Comparison of ENCODE assay signal across 1 cellular context in the genomic region with DNA sequence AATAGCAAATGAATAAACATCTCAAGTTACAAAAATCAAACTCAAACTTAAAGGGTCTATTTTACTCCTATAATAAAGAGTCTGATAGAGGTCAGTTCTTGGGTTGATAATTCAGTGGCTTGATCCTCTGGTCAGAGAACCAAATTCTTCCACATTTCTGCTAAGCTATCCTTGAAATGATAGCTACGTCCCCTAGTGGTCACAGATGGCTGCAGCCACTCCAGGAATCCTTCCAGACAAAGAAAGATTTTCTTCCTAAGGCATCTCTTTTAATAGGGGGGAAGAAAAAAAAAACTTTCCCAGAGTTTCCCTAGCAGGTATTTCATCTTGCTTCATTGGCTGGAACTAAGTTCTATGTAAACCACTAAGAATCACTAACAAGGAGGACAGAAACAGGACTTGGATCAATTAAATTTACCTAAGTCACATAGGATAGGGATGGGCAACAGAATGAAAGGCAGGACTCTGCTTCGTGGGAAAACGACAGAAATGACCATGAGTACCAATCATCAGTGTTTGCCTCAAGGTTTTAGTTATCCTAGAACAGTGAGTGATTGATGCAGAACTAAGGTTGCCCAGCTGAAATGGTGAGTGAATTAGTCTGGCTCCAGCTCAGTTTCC.
TF ChIP-seq lines count a peak whose summit lies in the region.

No MANE protein-coding gene starts in this region.

TF ChIP-seq in K562, 482 proteins besides CTCF, POLR2A, EP300 and RAD21 (continued from another document):
- TF ChIP-seq, protein P1, sequence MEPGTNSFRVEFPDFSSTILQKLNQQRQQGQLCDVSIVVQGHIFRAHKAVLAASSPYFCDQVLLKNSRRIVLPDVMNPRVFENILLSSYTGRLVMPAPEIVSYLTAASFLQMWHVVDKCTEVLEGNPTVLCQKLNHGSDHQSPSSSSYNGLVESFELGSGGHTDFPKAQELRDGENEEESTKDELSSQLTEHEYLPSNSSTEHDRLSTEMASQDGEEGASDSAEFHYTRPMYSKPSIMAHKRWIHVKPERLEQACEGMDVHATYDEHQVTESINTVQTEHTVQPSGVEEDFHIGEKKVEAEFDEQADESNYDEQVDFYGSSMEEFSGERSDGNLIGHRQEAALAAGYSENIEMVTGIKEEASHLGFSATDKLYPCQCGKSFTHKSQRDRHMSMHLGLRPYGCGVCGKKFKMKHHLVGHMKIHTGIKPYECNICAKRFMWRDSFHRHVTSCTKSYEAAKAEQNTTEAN (CRISPR knock-in tag; IDR thresholded peaks at IDR 0.05), result no peak
